11 cellular contexts compared by ENCODE assay signal in the genomic region with DNA sequence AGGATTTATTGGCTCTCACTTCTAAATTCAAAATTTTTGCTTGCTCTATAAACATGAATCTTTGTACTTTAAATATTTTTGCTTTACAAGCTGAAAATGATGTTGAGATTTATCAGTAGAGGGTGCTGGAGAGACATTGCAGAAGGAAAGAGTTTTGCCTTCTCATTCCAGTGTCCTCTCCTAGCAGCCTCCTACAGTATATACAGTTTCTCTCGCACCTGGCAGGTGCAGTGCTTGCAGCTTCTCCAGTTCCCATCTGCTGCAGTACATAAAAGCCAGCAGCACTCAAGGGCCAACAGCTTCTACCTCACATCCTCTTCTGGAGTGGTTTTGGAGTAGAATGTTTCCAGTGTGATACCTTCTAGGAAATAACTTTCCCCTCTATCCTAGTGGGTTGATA.
DNase-seq lines count a peak whose midpoint lies in the region; ATAC-seq, FAIRE-seq and TF ChIP-seq lines count a peak whose summit lies in the region.
"Had no signal": no experiment of that assay in that cellular context is flagged by ENCODE, and none has a peak within 500 bp of the region (broad histone marks: within the 10 kb centered on the region; RNA-seq: fewer than 3 reads in every experiment).

No MANE protein-coding gene starts in this region.

- no peak overlapping the region for H3K4me2 ChIP-seq in KMS-11
- no peak overlapping the region for H3K4me2 ChIP-seq in hepatocyte

- H3K9me3 ChIP-seq in hepatocyte (ENCODE audit: low read depth) (no peaks in the 10 kb centered on the region), mucosa of descending colon (no peaks in the 10 kb centered on the region)

- no peak overlapping the region for H3K9ac ChIP-seq in KMS-11

- in situ Hi-C loops in ACHN (cut with HindIII; ENCODE audit: low pct_ligation_motif_present, low pct_unique_long_range_greater_than_20kb, low sequenced_read_pairs), result no loop called here

- H4K20me1 ChIP-seq in KMS-11 (ENCODE audit: insufficient read depth) (no peaks in the 10 kb centered on the region), hepatocyte (ENCODE audit: insufficient read depth, poor library complexity, severe bottlenecking) (no peaks in the 10 kb centered on the region)

- TF ChIP-seq CTCF in KMS-11 (conservative IDR thresholded peaks at IDR 0.05; ENCODE audit: low read depth, low read length) (peak; percentile 47), hepatocyte (IDR thresholded peaks at IDR 0.05; ENCODE audit: poor library complexity) (peak; percentile 54), mucosa of descending colon (IDR thresholded peaks at IDR 0.05) (no peak)

- H3K36me3 ChIP-seq in KMS-11 (ENCODE audit: insufficient read depth) (no peaks in the 10 kb centered on the region), hepatocyte (replicated peaks; ENCODE audit: insufficient read depth, low read depth) (no peaks in the 10 kb centered on the region), mucosa of descending colon (ENCODE audit: low read depth) (no peaks in the 10 kb centered on the region)

- no peak for FAIRE-seq in GM12892 (lab: Jason Lieb, UNC)
- FAIRE-seq: colon, islet of Langerhans had no signal

- intact Hi-C loops in mucosa of descending colon (cut with DNase I, micrococcal nuclease), result no loop called here

- TF ChIP-seq POLR2A in GM12892 (IDR thresholded peaks at IDR 0.05; ENCODE audit: low read depth, low read length), result no peak

- H3K27ac ChIP-seq in KMS-11, result no peak overlapping the region
- no peak overlapping the region for H3K27ac ChIP-seq in hepatocyte

- no peak overlapping the region for H3K4me3 ChIP-seq in KMS-11 (IDR thresholded peaks at IDR 0.05; ENCODE audit: insufficient read depth, low read depth, low read length)
- no peak overlapping the region for H3K4me3 ChIP-seq in hepatocyte
- H3K4me3 ChIP-seq in mucosa of descending colon, result no peak overlapping the region

- peak; percentile 47 for DNase-seq in ACHN
- DNase-seq in OCI-M1 (lab: John Stamatoyannopoulos, UW), result peak; percentile 51
- peak; percentile 37 for DNase-seq in hepatocyte (ENCODE audit: low spot score)
- DNase-seq in GM12892 (ENCODE audit: insufficient read length), result no peak
- DNase-seq in activated T-cell treated with anti-CD3 and anti-CD28 coated beads, Interleukin-2, amount 50 U/mL, for 1 hour, result no peak
- no peak for DNase-seq in activated CD4-positive, alpha-beta T cell treated with anti-CD3 and anti-CD28 coated beads for 48 hours
- DNase-seq in mucosa of descending colon, result no peak
- DNase-seq: CD4-positive, CD25-positive, alpha-beta regulatory T cell had no signal

- H2AFZ ChIP-seq in KMS-11 (ENCODE audit: low read depth) (no peak overlapping the region), hepatocyte (no peak overlapping the region)

- no peaks in the 10 kb centered on the region for H3K4me1 ChIP-seq in KMS-11 (ENCODE audit: low read depth, poor library complexity, severe bottlenecking)
- H3K4me1 ChIP-seq in hepatocyte (ENCODE audit: insufficient read depth), result no peaks in the 10 kb centered on the region
- H3K4me1 ChIP-seq in mucosa of descending colon (ENCODE audit: low read depth), result no peaks in the 10 kb centered on the region

- H3K27me3 ChIP-seq in KMS-11 (ENCODE audit: insufficient read depth, low read depth) (no peaks in the 10 kb centered on the region), hepatocyte (no peaks in the 10 kb centered on the region)

- 45% methylated on average over 1 of the region's 1 CpG for WGBS in hepatocyte (ENCODE audit: low lambda C conversion rate, missing lambda C conversion rate)

- H3K9me2 ChIP-seq in hepatocyte (replicated peaks; ENCODE audit: insufficient read depth), result no peaks in the 10 kb centered on the region

- no peak for ATAC-seq in mucosa of descending colon

- H3K79me2 ChIP-seq in KMS-11 (ENCODE audit: insufficient read depth, low read depth) (no peaks in the 10 kb centered on the region), hepatocyte (no peaks in the 10 kb centered on the region)

Comparison
In these comparisons a context has a peak if more than half of its experiments do, and no peak if none do; other contexts are left out.
1. DNase-seq: peak in ACHN (single experiment), OCI-M1 (single experiment) and hepatocyte (single experiment); none in GM12892 (single experiment), activated T-cell treated with anti-CD3 and anti-CD28 coated beads, Interleukin-2, amount 50 U/mL, for 1 hour (single experiment), activated CD4-positive, alpha-beta T cell treated with anti-CD3 and anti-CD28 coated beads for 48 hours (single experiment) and mucosa of descending colon (0 of 3).